1 cellular context compared by ENCODE assay signal in genomic region chr20:57410398-57411323, GRCh38.
TF ChIP-seq lines count a peak whose summit lies in the region.

No MANE protein-coding gene starts in this region.

TF ChIP-seq in H1, 55 proteins besides CTCF, POLR2A, EP300 and RAD21:
- TF ChIP-seq BCL11A (IDR thresholded peaks at IDR 0.05; ENCODE audit: low read depth in 2 of 2, low read length in 2 of 2) (no peak), SP1 (IDR thresholded peaks at IDR 0.05; ENCODE audit: low read depth, low read length) (no peak), ATF2 (IDR thresholded peaks at IDR 0.05; ENCODE audit: low read length) (no peak), BRCA1 (IDR thresholded peaks at IDR 0.05; ENCODE audit: low read depth, low read length) (no peak), POU5F1 (IDR thresholded peaks at IDR 0.05; ENCODE audit: low read depth, low read length) (no peak), JUN (IDR thresholded peaks at IDR 0.05; ENCODE audit: low read depth, low read length) (no peak), CEBPB (IDR thresholded peaks at IDR 0.05; ENCODE audit: low read depth, low read length) (no peak), TCF12 (IDR thresholded peaks at IDR 0.05; ENCODE audit: low read depth, low read length) (no peak), ATF3 (IDR thresholded peaks at IDR 0.05; ENCODE audit: insufficient read depth, low read depth, low read length) (no peak), CREB1 (IDR thresholded peaks at IDR 0.05) (no peak), E2F6 (IDR thresholded peaks at IDR 0.05) (no peak), YY1 (IDR thresholded peaks at IDR 0.05; ENCODE audit: low read depth, low read length) (no peak), RXRA (IDR thresholded peaks at IDR 0.05; ENCODE audit: insufficient read depth, low read depth, low read length) (no peak), SAP30 (IDR thresholded peaks at IDR 0.05; ENCODE audit: insufficient read depth, insufficient replicate concordance, low read length) (no peak), SIN3A (conservative IDR thresholded peaks at IDR 0.05 in 1 of 2, IDR thresholded peaks at IDR 0.05 in 1 of 2; ENCODE audit: low read depth in 1 of 2, low read length in 2 of 2) (no peak), RNF2 (IDR thresholded peaks at IDR 0.05; ENCODE audit: borderline replicate concordance, low read depth, low read length, missing control alignments, poor library complexity, severe bottlenecking) (no peak), TEAD4 (IDR thresholded peaks at IDR 0.05; ENCODE audit: low read depth, low read length) (no peak), MAFK (IDR thresholded peaks at IDR 0.05; ENCODE audit: low read depth, low read length) (no peak)
